Comparison of ENCODE assay signal across 24 cellular contexts in the genomic region with DNA sequence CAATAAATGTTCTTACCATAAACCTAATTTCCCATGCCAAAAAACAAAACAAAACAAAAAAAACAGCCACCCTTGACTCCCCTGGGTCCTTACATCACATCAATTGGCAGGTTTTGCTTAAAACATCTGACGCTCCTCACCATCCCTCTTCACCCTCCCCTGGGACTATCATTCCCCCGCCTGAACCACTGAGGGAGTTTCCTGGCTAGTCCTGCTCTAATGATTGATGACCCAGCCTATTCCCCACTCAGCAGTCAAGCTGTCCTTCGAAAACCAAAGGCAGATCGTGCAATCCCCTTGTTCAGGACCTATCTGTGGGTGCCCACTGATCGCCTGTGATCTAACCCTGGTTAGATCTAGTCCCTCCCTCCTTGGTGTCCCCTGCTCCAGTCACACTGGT. TPM values are rescaled to one million over a fixed set of nuclear protein-coding genes. Genes with fewer than 3 reads are reported as not detected.
A peak's percentile ranks its signal among the peaks of the same experiment; 100 is the strongest.
DNase-seq lines count a peak whose midpoint lies in the region; ATAC-seq, FAIRE-seq and TF ChIP-seq lines count a peak whose summit lies in the region.
"Had no signal": no experiment of that assay in that cellular context is flagged by ENCODE, and none has a peak within 500 bp of the region (broad histone marks: within the 10 kb centered on the region; RNA-seq: fewer than 3 reads in every experiment).

No MANE protein-coding gene starts in this region.

- SMC1A ChIA-PET in GM12878 (lab: Charles Lee; ENCODE audit: uncharacterized antibody, unreplicated experiment) = interaction anchor here (0.6 to 8.0 kb wide), 8 partner anchors 9 to 70 kb away, joined by 3 to 87 read pairs (median 14); partner anchors contain the start of gene FRMPD2

- 17% methylated on average over 5 of the region's 5 CpGs for WGBS in GM12878 (ENCODE audit: insufficient coverage, insufficient replicate concordance, low lambda C conversion rate, missing lambda C conversion rate)

- in situ Hi-C loops in GM12878 (cut with MboI) = no loop called here

- ATAC-seq in HG03354 (IDR thresholded peaks at IDR 0.05; ENCODE audit: poor library complexity, severe bottlenecking, unreplicated experiment) = peak; percentile 37
- ATAC-seq in GM12878 = peak; percentile 56
- no peak for ATAC-seq in activated naive CD4-positive, alpha-beta T cell treated with anti-CD3 and anti-CD28 coated beads, Interleukin-2, amount 50 U/mL, for 72 hours
- no peak for ATAC-seq in GM19324 (IDR thresholded peaks at IDR 0.05; ENCODE audit: low FRiP score, unreplicated experiment)

- H3K9ac ChIP-seq in GM12878 (ENCODE audit: control insufficient read depth, insufficient read depth, low read length) = no peak overlapping the region

- peaks cover 6 to 12% of the 10 kb centered on the region in 2 donors for H3K9me3 Mint-ChIP-seq in activated naive CD4-positive, alpha-beta T cell treated with anti-CD3 and anti-CD28 coated beads, Interleukin-2, amount 50 U/mL, for 72 hours

- no peak overlapping the region for H3K4me2 ChIP-seq in GM12878 (ENCODE audit: control insufficient read depth, insufficient read depth)

- no peak for TF ChIP-seq RAD21 in GM12878 (IDR thresholded peaks at IDR 0.05; ENCODE audit: insufficient read depth, low read depth, low read length)

- POLR2A ChIA-PET in GM10248 (lab: Yijun Ruan, JAX) (no interaction called here), GM12878 (lab: Charles Lee) (interaction anchor here (6.7 kb wide), 1 partner anchor 8 kb away, joined by 43 read pairs; no protein-coding TSS in a partner anchor)

- H3K27me3 ChIP-seq in GM12878 (replicated peaks in 1 of 2; ENCODE audit: control insufficient read depth in 2 of 2, insufficient read depth in 2 of 2, low read length in 1 of 2) = no peaks in the 10 kb centered on the region
- H3K27me3 ChIP-seq: ascending aorta, Peyer's patch, thyroid gland had no signal

- H3K36me3 ChIP-seq in GM12878 (ENCODE audit: control insufficient read depth in 2 of 2, insufficient read depth in 2 of 2, low read length in 1 of 2) = no peaks in the 10 kb centered on the region
- H3K36me3 ChIP-seq: ascending aorta, Peyer's patch, thyroid gland had no signal

- peak; percentile 11 for FAIRE-seq in GM19239 (lab: Jason Lieb, UNC)
- FAIRE-seq in GM12878 (lab: Jason Lieb, UNC) = no peak
- FAIRE-seq in H54 (lab: Jason Lieb, UNC) = no peak
- FAIRE-seq: endometrium, G401.6, HTR-8/SVneo had no signal

- CTCF ChIA-PET in GM10248 (lab: Yijun Ruan, JAX) = interaction anchor here (1.1 to 6.7 kb wide), 2 partner anchors 16 to 69 kb away, joined by 4 to 85 read pairs; no protein-coding TSS in a partner anchor
- CTCF ChIA-PET in GM12878 (lab: Yijun Ruan, JAX) = interaction anchor here (0.9 to 6.2 kb wide), 2 partner anchors 17 to 24 kb away, joined by 5 to 87 read pairs; partner anchors contain the start of gene MAPK8

- H3K79me2 ChIP-seq in GM12878 (ENCODE audit: control insufficient read depth, insufficient read depth, low read length) = no peaks in the 10 kb centered on the region; the same call in none of the 2 replicates

- BruUV-seq in GM12878 (replicated peaks; lab: Mats Ljungman, UMichigan) = no TSS peak

- TF ChIP-seq EP300 in GM12878 (IDR thresholded peaks at IDR 0.05; ENCODE audit: borderline replicate concordance in 1 of 2, control insufficient read depth in 1 of 2, low read depth in 2 of 2, low read length in 2 of 2) = peak; percentile 80 to 84

- TF ChIP-seq CTCF in GM10248 (IDR thresholded peaks at IDR 0.05; ENCODE audit: control extremely low read depth, extremely low read depth, low read depth, missing control alignments) (no peak), GM12878 (IDR thresholded peaks at IDR 0.05 in 2 of 3, conservative IDR thresholded peaks at IDR 0.05 in 1 of 3; ENCODE audit: control insufficient read depth in 2 of 3, extremely low read depth in 1 of 3, insufficient read depth in 1 of 3, low read depth in 3 of 3, low read length in 3 of 3) (no peak)

- peak overlapping the region; percentile 38 for H3K27ac ChIP-seq in GM12878 (ENCODE audit: control insufficient read depth, insufficient read depth)
- H3K27ac ChIP-seq: ascending aorta, Peyer's patch, SK-N-MC, thyroid gland had no signal

- TF ChIP-seq POLR2A in GM12878 (IDR thresholded peaks at IDR 0.05; ENCODE audit: low read depth, low read length) (no peak), H54 (IDR thresholded peaks at IDR 0.05; ENCODE audit: low read depth, low read length) (no peak)

- H2AFZ ChIP-seq in GM12878 (ENCODE audit: control insufficient read depth, low read depth, low read length) = no peak overlapping the region

- no peak overlapping the region for H3K4me3 ChIP-seq in GM12878
- H3K4me3 ChIP-seq: ascending aorta, Peyer's patch, SK-N-MC, thyroid gland had no signal

- no peak overlapping the region for H3K27ac Mint-ChIP-seq in activated naive CD4-positive, alpha-beta T cell treated with anti-CD3 and anti-CD28 coated beads, Interleukin-2, amount 50 U/mL, for 72 hours
- H3K27ac Mint-ChIP-seq: nephron had no signal

- H3K36me3 Mint-ChIP-seq in activated naive CD4-positive, alpha-beta T cell treated with anti-CD3 and anti-CD28 coated beads, Interleukin-2, amount 50 U/mL, for 72 hours = peaks cover 0 to 32% of the 10 kb centered on the region in 2 donors

- H4K20me1 ChIP-seq in GM12878 (ENCODE audit: control insufficient read depth, insufficient read depth) = no peaks in the 10 kb centered on the region

- DNase-seq in GM10248 (ENCODE audit: extremely low spot score) (peak; percentile 39), GM19239 (ENCODE audit: insufficient read length, low spot score) (no peak), GM12878 (ENCODE audit: low read depth, low spot score) (peak; percentile 94), amygdala (lab: John Stamatoyannopoulos, UW) (no peak), H54 (ENCODE audit: insufficient read length, low spot score) (no peak)
- no peak for DNase-seq in activated naive CD4-positive, alpha-beta T cell treated with anti-CD3 and anti-CD28 coated beads, Interleukin-2, amount 50 U/mL, for 72 hours (ENCODE audit: low spot score in 2 of 2)
- DNase-seq: activated CD4-positive, alpha-beta T cell treated with anti-CD3 and anti-CD28 coated beads for 48 hours; activated CD8-positive, alpha-beta memory T cell treated with anti-CD3 and anti-CD28 coated beads, Interleukin-2, amount 50 U/mL, for 48 hours; activated naive CD4-positive, alpha-beta T cell; foreskin fibroblast; kidney glomerular epithelial cell; NCI-H2029; Peyer's patch; thyroid gland had no signal

- RAD21 ChIA-PET in GM12878 (lab: Charles Lee; ENCODE audit: unreplicated experiment) = interaction anchor here (0.6 to 4.1 kb wide), 3 partner anchors 8 to 17 kb away, joined by 3 to 34 read pairs (median 3); no protein-coding TSS in a partner anchor

- peaks cover 16% of the 10 kb centered on the region for H3K9me3 ChIP-seq in GM12878 (replicated peaks; ENCODE audit: control insufficient read depth, insufficient read depth, low read length)
- H3K9me3 ChIP-seq: thyroid gland had no signal

- intact Hi-C loops in GM12878 (cut with micrococcal nuclease; ENCODE audit: unreplicated experiment) = loop anchor here (5.0 kb wide), 1 partner anchor 387 kb away; no protein-coding TSS in a partner anchor

- H3K4me1 ChIP-seq in GM12878 (ENCODE audit: control insufficient read depth, insufficient read depth, low read length) = peaks cover 44% of the 10 kb centered on the region
- H3K4me1 ChIP-seq: ascending aorta had no signal

TF ChIP-seq in GM12878, 131 proteins besides CTCF, POLR2A, EP300 and RAD21 (continues in another document):
- TF ChIP-seq EED (IDR thresholded peaks at IDR 0.05; ENCODE audit: low read depth) (peak; percentile 80), SP1 (IDR thresholded peaks at IDR 0.05; ENCODE audit: low read depth, low read length) (peak; percentile 67)

RNA-seq across cellular contexts. Expression of gene FRMPD2, which starts 11.2 kb away (rescaled TPM):
- total RNA-seq in GM12878 (2013; cell fraction: nucleolus; rRNA removed) = 83.6 and 99.6 TPM in 2 replicates
- total RNA-seq in GM12878 (2014; rRNA removed) (1.3 and 2.3 TPM in 2 replicates), GM12878 (2014; rRNA removed; fragmentation: Illumina TruSeq; extraction: Trizol) (0.88 and 1.2 TPM in 2 replicates), GM12878 (2021) (1.4 and 2.1 TPM in 2 replicates)
- 0.21 TPM for polyA plus RNA-seq in GM12878 (2011; ENCODE audit: low read depth)
- polyA plus RNA-seq in GM12878 (2011; rRNA removed) (3.2 and 5.7 TPM in 2 replicates), GM12878 (2014; fragmentation: Illumina TruSeq; extraction: Trizol) (0.60 and 0.76 TPM in 2 replicates), GM12878 (2014; fragmentation: Nextera tagmentation; extraction: Ambion mirVana) (1 to 10 TPM in 1 of 2 experiments, under 1 TPM in 1; 0.38 to 1.2 TPM), GM12878 (2014; rRNA removed) (1.2 and 1.4 TPM in 2 replicates), GM12878 (2016; fragmentation: Nextera tagmentation; extraction: Ambion mirVana) (1 to 10 TPM; 1.4 to 1.6 TPM)
- 3.7 and 4.0 TPM in 2 replicates for polyA plus RNA-seq in GM12878 (2011; cell fraction: cytosol; rRNA removed)
- polyA plus RNA-seq in GM12878 (2011; cell fraction: nucleus; rRNA removed) = 12.6 and 17.6 TPM in 2 replicates
- 0.64 and 1.5 TPM in 2 replicates for polyA plus RNA-seq in GM12878 (2012)
- 6.7 and 11.3 TPM in 2 replicates for polyA minus RNA-seq in GM12878 (2011; rRNA and poly(A)+ RNA removed)
- 0.94 and 1.3 TPM in 2 replicates for polyA minus RNA-seq in GM12878 (2011; cell fraction: cytosol; rRNA and poly(A)+ RNA removed)
- 12.0 and 23.8 TPM in 2 replicates for polyA minus RNA-seq in GM12878 (2011; cell fraction: nucleus; rRNA and poly(A)+ RNA removed)
- under 1 TPM in 1 of 2 donors, not detected in 1; 0.36 TPM for total RNA-seq in activated naive CD4-positive, alpha-beta T cell treated with anti-CD3 and anti-CD28 coated beads, Interleukin-2, amount 50 U/mL, for 72 hours
- total RNA-seq: ascending aorta, mesenteric fat pad, Peyer's patch, pulmonary artery endothelial cell had no signal

RNA-seq across cellular contexts. Expression of gene MAPK8, which starts 20.8 kb away (rescaled TPM):
- total RNA-seq in GM12878 (2013; cell fraction: nucleolus; rRNA removed) = 283 and 289 TPM in 2 replicates
- total RNA-seq in GM12878 (2014; rRNA removed) (38.4 and 45.6 TPM in 2 replicates), GM12878 (2014; rRNA removed; fragmentation: Illumina TruSeq; extraction: Trizol) (45.1 and 46.3 TPM in 2 replicates), GM12878 (2021) (44.5 and 49.4 TPM in 2 replicates)
- polyA plus RNA-seq in GM12878 (2011; ENCODE audit: low read depth) = 5.9 TPM
- polyA plus RNA-seq in GM12878 (2011; rRNA removed) (102 and 143 TPM in 2 replicates), GM12878 (2014; fragmentation: Illumina TruSeq; extraction: Trizol) (61.4 and 74.0 TPM in 2 replicates), GM12878 (2014; fragmentation: Nextera tagmentation; extraction: Ambion mirVana) (1 to 10 TPM; 3.9 to 4.3 TPM), GM12878 (2014; rRNA removed) (32.7 and 39.8 TPM in 2 replicates), GM12878 (2016; fragmentation: Nextera tagmentation; extraction: Ambion mirVana) (10 to 100 TPM; 38.2 to 40.3 TPM)
- polyA plus RNA-seq in GM12878 (2011; cell fraction: cytosol; rRNA removed) = 41.0 and 52.2 TPM in 2 replicates
- 58.2 and 63.3 TPM in 2 replicates for polyA plus RNA-seq in GM12878 (2011; cell fraction: nucleus; rRNA removed)
- 20.4 and 27.9 TPM in 2 replicates for polyA plus RNA-seq in GM12878 (2012)
- polyA minus RNA-seq in GM12878 (2011; rRNA and poly(A)+ RNA removed) = 47.9 and 72.2 TPM in 2 replicates
- polyA minus RNA-seq in GM12878 (2011; cell fraction: cytosol; rRNA and poly(A)+ RNA removed) = 23.1 and 25.4 TPM in 2 replicates
- polyA minus RNA-seq in GM12878 (2011; cell fraction: nucleus; rRNA and poly(A)+ RNA removed) = 51.7 and 64.1 TPM in 2 replicates
- total RNA-seq in activated naive CD4-positive, alpha-beta T cell treated with anti-CD3 and anti-CD28 coated beads, Interleukin-2, amount 50 U/mL, for 72 hours = 10 to 100 TPM; 26.5 to 41.3 TPM

Comparison
In these comparisons a context has a peak if more than half of its experiments do, and no peak if none do; other contexts are left out.
1. DNase-seq: peak in GM10248 (single experiment) and GM12878 (single experiment); none in GM19239 (single experiment), activated naive CD4-positive, alpha-beta T cell treated with anti-CD3 and anti-CD28 coated beads, Interleukin-2, amount 50 U/mL, for 72 hours (0 of 2), amygdala (0 of 56) and H54 (single experiment).
2. ATAC-seq: peak in HG03354 (single experiment) and GM12878 (single experiment); none in activated naive CD4-positive, alpha-beta T cell treated with anti-CD3 and anti-CD28 coated beads, Interleukin-2, amount 50 U/mL, for 72 hours (0 of 2) and GM19324 (single experiment).